In genomic region chr19:46713781-46714522, GRCh38 we compare ENCODE assay signal across 8 cellular contexts. TPM values are rescaled to one million over a fixed set of nuclear protein-coding genes. Genes with fewer than 3 reads are reported as not detected.
DNase-seq lines count a peak whose midpoint lies in the region; ATAC-seq and TF ChIP-seq lines count a peak whose summit lies in the region.

No MANE protein-coding gene starts in this region.

- H3K4me1 Mint-ChIP-seq in activated naive CD8-positive, alpha-beta T cell treated with anti-CD3 and anti-CD28 coated beads, Interleukin-2, amount 50 U/mL, for 24 hours: peaks cover 33% of the 10 kb centered on the region

- peak overlapping the region; percentile 86 for H3K27ac Mint-ChIP-seq in activated naive CD8-positive, alpha-beta T cell treated with anti-CD3 and anti-CD28 coated beads, Interleukin-2, amount 50 U/mL, for 24 hours

- H3K4me3 ChIP-seq in SU-DHL-6 (ENCODE audit: insufficient read depth, low read length, poor library complexity, severe bottlenecking): peak overlapping the region; percentile 95
- H3K4me3 ChIP-seq in prostate gland: peak overlapping the region; percentile 60 to 63
- H3K4me3 ChIP-seq in uterus: peak overlapping the region; percentile 64 to 71

- H3K27me3 Mint-ChIP-seq in activated naive CD8-positive, alpha-beta T cell treated with anti-CD3 and anti-CD28 coated beads, Interleukin-2, amount 50 U/mL, for 24 hours: no peaks in the 10 kb centered on the region

- no peaks in the 10 kb centered on the region for H3K36me3 ChIP-seq in SU-DHL-6 (ENCODE audit: low read length)
- H3K36me3 ChIP-seq in prostate gland: peaks cover 0 to 6% of the 10 kb centered on the region in 2 donors
- no peaks in the 10 kb centered on the region for H3K36me3 ChIP-seq in uterus

- DNase-seq in DMS53 (lab: John Stamatoyannopoulos, UW) (peak; percentile 96), KBM-7 (peak; percentile 81), left cardiac atrium (peak; percentile 96), prostate gland (ENCODE audit: low spot score) (peak; percentile 97), uterus (peak; percentile 89 to 95)
- peak; percentile 74 for DNase-seq in activated naive CD8-positive, alpha-beta T cell treated with anti-CD3 and anti-CD28 coated beads, Interleukin-2, amount 50 U/mL, for 24 hours

- H3K4me3 Mint-ChIP-seq in activated naive CD8-positive, alpha-beta T cell treated with anti-CD3 and anti-CD28 coated beads, Interleukin-2, amount 50 U/mL, for 24 hours: peak overlapping the region; percentile 93

- H3K27me3 ChIP-seq in SU-DHL-6 (ENCODE audit: low read length): no peaks in the 10 kb centered on the region
- no peaks in the 10 kb centered on the region for H3K27me3 ChIP-seq in prostate gland (replicated peaks; ENCODE audit: insufficient read depth)
- H3K27me3 ChIP-seq in uterus: no peaks in the 10 kb centered on the region

- H3F3A ChIP-seq in SU-DHL-6 (ENCODE audit: insufficient read depth): peaks cover 32% of the 10 kb centered on the region

- peaks cover 21% of the 10 kb centered on the region for H3K79me2 ChIP-seq in SU-DHL-6 (ENCODE audit: insufficient read depth, low read length)

- H3K9ac ChIP-seq in SU-DHL-6 (ENCODE audit: low read length): peak overlapping the region; percentile 95

- under 1% methylated on average over 39 of the region's 43 CpGs for WGBS in prostate gland

- in situ Hi-C loops in KBM-7 (cut with MboI; ENCODE audit: low pct_unique_long_range_greater_than_20kb, low sequenced_read_pairs): no loop called here

- H3K9me3 Mint-ChIP-seq in activated naive CD8-positive, alpha-beta T cell treated with anti-CD3 and anti-CD28 coated beads, Interleukin-2, amount 50 U/mL, for 24 hours: no peaks in the 10 kb centered on the region

- TF ChIP-seq POLR2A in prostate gland (IDR thresholded peaks at IDR 0.05) (no peak), uterus (IDR thresholded peaks at IDR 0.05) (no peak)

- H2AFZ ChIP-seq in SU-DHL-6 (ENCODE audit: low read depth, low read length, severe bottlenecking): no peak overlapping the region

- H3K9me2 ChIP-seq in SU-DHL-6 (replicated peaks; ENCODE audit: insufficient read depth, low read length): no peaks in the 10 kb centered on the region

- no peaks in the 10 kb centered on the region for H4K20me1 ChIP-seq in SU-DHL-6 (ENCODE audit: low read depth, low read length)

- no peaks in the 10 kb centered on the region for H3K9me3 ChIP-seq in SU-DHL-6 (ENCODE audit: insufficient read depth, low read length)
- no peaks in the 10 kb centered on the region for H3K9me3 ChIP-seq in prostate gland
- H3K9me3 ChIP-seq in uterus: no peaks in the 10 kb centered on the region

- H3K4me2 ChIP-seq in SU-DHL-6 (ENCODE audit: low read depth, low read length, poor library complexity, severe bottlenecking): peak overlapping the region; percentile 86

- TF ChIP-seq CTCF in SU-DHL-6 (IDR thresholded peaks at IDR 0.05; ENCODE audit: insufficient read depth, low read length, poor library complexity, severe bottlenecking): no peak
- TF ChIP-seq CTCF in prostate gland (IDR thresholded peaks at IDR 0.05): no peak
- TF ChIP-seq CTCF in uterus (IDR thresholded peaks at IDR 0.05): no peak

- intact Hi-C loops in left cardiac atrium (cut with DNase I) (no loop called here), prostate gland (cut with DNase I) (loop anchor here (5.0 kb wide), 1 partner anchor 33 kb away; the partner anchor contains the start of genes FKRP and STRN4), uterus (cut with DNase I; ENCODE audit: low total_unique reads) (no loop called here)

- H3K36me3 Mint-ChIP-seq in activated naive CD8-positive, alpha-beta T cell treated with anti-CD3 and anti-CD28 coated beads, Interleukin-2, amount 50 U/mL, for 24 hours (ENCODE audit: low read depth): peaks cover 13% of the 10 kb centered on the region

- peak overlapping the region; percentile 82 for H3K27ac ChIP-seq in SU-DHL-6 (ENCODE audit: low read depth, low read length)
- H3K27ac ChIP-seq in prostate gland: peak overlapping the region; percentile 95 to 97
- peak overlapping the region; percentile 90 to 92 for H3K27ac ChIP-seq in uterus

- H3K4me1 ChIP-seq in prostate gland (replicated peaks) (no peaks in the 10 kb centered on the region), uterus (peaks cover 8 to 9% of the 10 kb centered on the region in 2 donors)

- peak; percentile 26 for ATAC-seq in activated naive CD8-positive, alpha-beta T cell treated with anti-CD3 and anti-CD28 coated beads, Interleukin-2, amount 50 U/mL, for 24 hours
- ATAC-seq in left cardiac atrium: peak; percentile 70 to 77
- ATAC-seq in HG02588 (IDR thresholded peaks at IDR 0.05; ENCODE audit: unreplicated experiment): no peak

RNA-seq across cellular contexts. Expression of gene PRKD2, which starts 3.0 kb away (rescaled TPM):
- 10 to 100 TPM; 14.9 to 18.0 TPM for total RNA-seq in left cardiac atrium
- total RNA-seq in prostate gland: 10 to 100 TPM; 38.9 to 41.8 TPM
- total RNA-seq in uterus: 10 to 100 TPM; 30.8 to 85.7 (median 41.7) TPM

RNA-seq across cellular contexts. Expression of gene FKRP, which starts 31.9 kb away (rescaled TPM):
- 10 to 100 TPM; 12.4 to 17.3 TPM for total RNA-seq in left cardiac atrium
- 10 to 100 TPM; 15.2 to 32.0 TPM for total RNA-seq in prostate gland
- total RNA-seq in uterus: 100 to 1,000 TPM in 1 of 4 donors, 10 to 100 TPM in 2, 1 to 10 TPM in 1; 7.4 to 154 (median 22.1) TPM

RNA-seq across cellular contexts. Expression of gene STRN4, which starts 32.3 kb away (rescaled TPM):
- 10 to 100 TPM; 37.2 to 61.9 TPM for total RNA-seq in left cardiac atrium
- 100 to 1,000 TPM in 1 of 2 donors, 10 to 100 TPM in 1; 80.7 to 221 TPM for total RNA-seq in prostate gland
- 100 to 1,000 TPM in 1 of 4 donors, 10 to 100 TPM in 3; 55.1 to 109 (median 81.8) TPM for total RNA-seq in uterus

RNA-seq across cellular contexts. Expression of gene DACT3, which starts 53.0 kb away (rescaled TPM):
- 10 to 100 TPM; 15.1 to 15.4 TPM for total RNA-seq in left cardiac atrium
- total RNA-seq in prostate gland: 10 to 100 TPM in 1 of 2 donors, 1 to 10 TPM in 1; 8.6 to 28.1 TPM
- 10 to 100 TPM in 3 of 4 donors, under 1 TPM in 1; 0.29 to 90.1 (median 30.3) TPM for total RNA-seq in uterus
